ENCODE assay signal across 27 cellular contexts in genomic region chr6:89198235-89198634, GRCh38. TPM values are rescaled to one million over a fixed set of nuclear protein-coding genes. Genes with fewer than 3 reads are reported as not detected.
"Had no signal": no experiment of that assay in that cellular context is flagged by ENCODE, and none has a peak within 500 bp of the region (broad histone marks: within the 10 kb centered on the region; RNA-seq: fewer than 3 reads in every experiment).

No MANE protein-coding gene starts in this region.

- H3K4me3 Mint-ChIP-seq: activated B cell treated with CpG ODN at 0.5 μM for 24 hours; activated CD4-positive, alpha-beta memory T cell treated with anti-CD3 and anti-CD28 coated beads, Interleukin-2, amount 10 ng/mL, durations not matched to agents 7 days and 5 days; activated T-cell treated with anti-CD3 and anti-CD28 coated beads, Interleukin-2, amount 50 U/mL, for 24 hours; nephron had no signal

- H3K36me3 ChIP-seq: colonic mucosa, spleen, tibial artery had no signal

- H3K27ac Mint-ChIP-seq: activated B cell treated with CpG ODN at 0.5 μM for 24 hours; activated CD4-positive, alpha-beta memory T cell treated with anti-CD3 and anti-CD28 coated beads, Interleukin-2, amount 10 ng/mL, durations not matched to agents 7 days and 5 days; activated T-cell treated with anti-CD3 and anti-CD28 coated beads, Interleukin-2, amount 50 U/mL, for 24 hours; activated T-helper 2 cell treated with anti-CD3 and anti-CD28 coated beads, Interferon-gamma antibody, Interleukin-2, Interleukin-4, amounts not matched to agents 10 μg/mL and 5 μg/mL and 100 μg/mL, durations not matched to agents 14 hours and 24 hours and 36 hours; nephron had no signal

- H3K9me3 ChIP-seq: colonic mucosa had no signal

- H3K27me3 ChIP-seq: body of pancreas, colonic mucosa, foreskin keratinocyte, spleen, tibial artery had no signal

- H3K27ac ChIP-seq: body of pancreas, colonic mucosa, foreskin keratinocyte, spleen, tibial artery had no signal

- ATAC-seq: body of pancreas, foreskin keratinocyte, left lobe of liver had no signal

- H3K4me1 ChIP-seq: body of pancreas, colonic mucosa, foreskin keratinocyte, spleen, tibial artery had no signal

- DNase-seq: activated B cell treated with CpG ODN at 0.5 μM for 24 hours; activated CD4-positive, alpha-beta memory T cell treated with anti-CD3 and anti-CD28 coated beads, Interleukin-2, amount 10 ng/mL, durations not matched to agents 7 days and 5 days; activated CD4-positive, alpha-beta T cell treated with anti-CD3 and anti-CD28 coated beads for 4 hours; activated naive CD4-positive, alpha-beta T cell treated with Interleukin-2 at 50 U/mL for 16 hours; activated T-cell treated with anti-CD3 and anti-CD28 coated beads, Interleukin-2, amount 50 U/mL, for 24 hours; body of pancreas; central memory CD4-positive, alpha-beta T cell; colonic mucosa; foreskin keratinocyte; glutamatergic neuron; hippocampal formation; kidney; midbrain; posterior cingulate gyrus; spleen; stimulated activated CD8-positive, alpha-beta memory T cell treated with anti-CD3 and anti-CD28 coated beads, Interleukin-4, amount 100 ng/mL, for 48 hours; stimulated activated naive CD4-positive, alpha-beta T cell treated with Interleukin-2 at 50 U/mL for 16 hours; substantia nigra; T-helper 2 cell; tibial artery had no signal

- H3K4me1 Mint-ChIP-seq: activated B cell treated with CpG ODN at 0.5 μM for 24 hours; activated CD4-positive, alpha-beta memory T cell treated with anti-CD3 and anti-CD28 coated beads, Interleukin-2, amount 10 ng/mL, durations not matched to agents 7 days and 5 days had no signal

- H3K4me3 ChIP-seq: body of pancreas, colonic mucosa, lung, spleen, tibial artery had no signal

RNA-seq across cellular contexts. Expression of gene GABRR1, which starts 18.9 kb away (rescaled TPM):
- total RNA-seq: activated B cell treated with CpG ODN at 0.5 μM for 24 hours; activated CD4-positive, alpha-beta memory T cell treated with anti-CD3 and anti-CD28 coated beads, Interleukin-2, amount 10 ng/mL, durations not matched to agents 7 days and 5 days; activated T-helper 2 cell treated with anti-CD3 and anti-CD28 coated beads, Interferon-gamma antibody, Interleukin-2, Interleukin-4, amounts not matched to agents 10 μg/mL and 5 μg/mL and 100 μg/mL, durations not matched to agents 14 hours and 24 hours and 36 hours; body of pancreas; epithelial cell of proximal tubule; fibroblast of lung; foreskin keratinocyte; kidney; left lobe of liver; lung; renal cortical epithelial cell; spleen had no signal
- polyA plus RNA-seq: fibroblast of lung, foreskin keratinocyte, lung, spleen had no signal
